In the genomic region with DNA sequence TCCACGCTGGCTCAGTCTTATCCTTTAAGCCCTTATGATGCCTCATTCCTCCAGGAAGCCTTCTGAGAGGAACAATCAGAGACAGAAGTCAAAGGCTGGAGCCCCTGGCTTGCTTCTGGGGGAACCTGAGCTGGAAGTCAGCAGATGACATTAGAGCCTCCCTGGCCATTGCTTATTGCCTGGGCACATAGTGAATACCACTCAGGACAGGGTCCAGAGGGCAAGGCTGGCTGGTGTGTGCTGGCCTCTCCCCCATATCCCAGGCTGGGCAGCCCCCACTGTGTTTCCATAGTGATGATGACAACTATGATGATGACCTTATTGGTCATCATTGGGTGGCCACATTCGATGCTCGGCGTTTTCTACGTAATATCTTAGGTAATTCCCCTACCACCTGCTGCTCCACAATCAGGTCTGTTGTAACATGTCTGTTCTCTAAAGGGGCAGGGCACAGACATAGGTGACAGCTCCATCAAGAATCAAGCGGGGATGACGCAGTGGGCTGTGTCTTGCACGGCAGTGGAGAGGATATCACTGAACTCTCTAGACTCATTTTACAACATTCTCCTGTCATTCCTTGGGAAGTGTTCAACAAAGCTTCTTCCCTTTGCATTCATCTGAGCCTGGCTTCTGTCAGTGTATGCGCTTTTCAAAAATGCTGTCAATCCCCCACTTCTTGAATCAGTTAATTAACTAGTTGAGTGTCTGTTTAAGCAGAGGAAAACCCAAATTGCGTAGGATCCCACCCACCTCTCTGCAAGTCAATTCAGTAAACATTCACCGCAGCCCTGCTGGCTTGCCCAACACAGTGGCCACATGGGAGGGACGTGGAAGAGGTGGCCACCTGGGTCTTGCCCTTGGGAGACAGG, we compare ENCODE assay signal across 18 cellular contexts.
"Had no signal": no experiment of that assay in that cellular context is flagged by ENCODE, and none has a peak within 500 bp of the region (broad histone marks: within the 10 kb centered on the region; RNA-seq: fewer than 3 reads in every experiment).

No MANE protein-coding gene starts in this region.

- H3K27ac ChIP-seq: hepatocyte, left ventricle myocardium inferior, lower lobe of right lung, psoas muscle, suprapubic skin, tibial artery, upper lobe of left lung, uterus had no signal

- H3K27ac Mint-ChIP-seq: naive thymus-derived CD4-positive, alpha-beta T cell; nephron progenitor cell had no signal

- H3K4me1 ChIP-seq: left ventricle myocardium inferior, lower lobe of right lung, psoas muscle, suprapubic skin, tibial artery, upper lobe of left lung, uterus had no signal

- ATAC-seq: left cardiac atrium; lower lobe of right lung; naive thymus-derived CD4-positive, alpha-beta T cell; psoas muscle; stimulated activated naive CD8-positive, alpha-beta T cell treated with anti-CD3 and anti-CD28 coated beads, Interleukin-15, Interleukin-2, amounts not matched to agents 100 U/mL and 50 U/mL, for 24 hours had no signal

- H3K36me3 ChIP-seq: left ventricle myocardium inferior, lower lobe of right lung, suprapubic skin, tibial artery, upper lobe of left lung, uterus had no signal

- H3K27me3 ChIP-seq: hepatocyte, suprapubic skin, tibial artery, upper lobe of left lung, uterus had no signal

- DNase-seq: effector memory CD4-positive, alpha-beta T cell; foreskin melanocyte; kidney; left cardiac atrium; left ventricle myocardium inferior; lower lobe of right lung; mesendoderm; naive thymus-derived CD4-positive, alpha-beta T cell; nephron progenitor cell; psoas muscle; small intestine; stimulated activated CD4-positive, alpha-beta T cell treated with anti-CD3 and anti-CD28 coated beads, Interleukin-2, amount 100 ng/mL, for 48 hours; stimulated activated naive CD8-positive, alpha-beta T cell treated with anti-CD3 and anti-CD28 coated beads, Interleukin-15, Interleukin-2, amounts not matched to agents 100 U/mL and 50 U/mL, for 24 hours; tibial artery; upper lobe of left lung; uterus had no signal

- H3K4me1 Mint-ChIP-seq: naive thymus-derived CD4-positive, alpha-beta T cell; nephron progenitor cell had no signal

- H3K4me3 Mint-ChIP-seq: naive thymus-derived CD4-positive, alpha-beta T cell; nephron progenitor cell had no signal

- H3K79me2 ChIP-seq: hepatocyte had no signal

- H2AFZ ChIP-seq: hepatocyte had no signal

- H3K4me3 ChIP-seq: hepatocyte, left ventricle myocardium inferior, lower lobe of right lung, psoas muscle, suprapubic skin, tibial artery, upper lobe of left lung, uterus had no signal

- H3K9me3 ChIP-seq: lower lobe of right lung, psoas muscle, suprapubic skin, uterus had no signal

- H3K36me3 Mint-ChIP-seq: naive thymus-derived CD4-positive, alpha-beta T cell had no signal

- FAIRE-seq: kidney, small intestine had no signal

- H3K4me2 ChIP-seq: hepatocyte had no signal
